ENCODE assay signal across 9 cellular contexts in the genomic region with DNA sequence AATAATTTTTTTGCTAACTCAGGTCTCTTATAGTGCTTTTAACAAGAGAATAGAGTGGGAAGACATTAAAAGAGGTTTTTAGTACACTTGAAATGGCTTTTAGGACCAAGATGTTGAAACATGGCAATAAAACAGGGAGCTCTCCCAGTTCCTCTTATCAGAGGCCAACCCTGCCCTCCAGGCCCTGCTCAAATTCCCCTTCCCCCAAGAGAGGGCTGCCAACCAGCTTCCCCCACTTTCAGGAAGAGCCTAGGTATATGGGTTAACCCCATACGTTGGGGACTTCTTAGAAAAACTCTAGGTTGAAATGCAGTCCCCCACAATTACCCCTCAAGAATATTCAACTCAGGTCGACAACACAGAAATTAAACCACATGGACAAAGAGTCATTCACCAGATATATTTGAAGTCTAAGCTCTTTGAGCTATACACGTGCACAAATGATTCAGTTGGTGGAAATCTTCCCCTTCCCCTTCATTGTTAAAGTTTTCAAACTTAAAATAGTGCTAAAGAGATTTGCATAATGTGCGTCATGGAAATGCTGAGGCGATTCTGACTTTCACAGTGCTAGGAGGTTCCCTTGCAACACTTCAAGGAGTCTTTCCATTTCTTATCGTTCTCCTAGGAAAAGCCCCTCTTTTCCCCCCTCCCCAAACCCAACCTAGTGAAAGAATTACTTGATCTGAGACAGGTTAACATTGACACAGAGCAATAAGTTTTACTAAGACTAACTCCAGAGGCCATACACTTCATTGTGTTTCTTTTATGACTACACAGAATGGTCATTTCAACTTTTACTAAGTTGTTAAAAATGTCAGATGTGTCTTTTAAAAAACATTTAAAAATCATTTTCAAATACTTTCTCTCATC. TPM values are rescaled to one million over a fixed set of nuclear protein-coding genes. Genes with fewer than 3 reads are reported as not detected.
DNase-seq lines count a peak whose midpoint lies in the region; ATAC-seq and TF ChIP-seq lines count a peak whose summit lies in the region.
"Had no signal": no experiment of that assay in that cellular context is flagged by ENCODE, and none has a peak within 500 bp of the region (broad histone marks: within the 10 kb centered on the region; RNA-seq: fewer than 3 reads in every experiment).

No MANE protein-coding gene starts in this region.

- H3K4me3 Mint-ChIP-seq in endothelial cell (ENCODE audit: unreplicated experiment), result no peak overlapping the region
- H3K4me3 Mint-ChIP-seq: nephron progenitor cell had no signal

- H3K79me2 ChIP-seq in OCI-LY1 (ENCODE audit: insufficient read depth, low read length), result no peaks in the 10 kb centered on the region

- TF ChIP-seq CTCF in C4-2B (conservative IDR thresholded peaks at IDR 0.05) (0 out of 2 replicates have a peak, but pooled peaks have one; percentile 35), OCI-LY1 (IDR thresholded peaks at IDR 0.05; ENCODE audit: low read length) (no peak), endothelial cell (IDR thresholded peaks at IDR 0.05; ENCODE audit: unreplicated experiment) (no peak)

- no peaks in the 10 kb centered on the region for H3K4me1 Mint-ChIP-seq in endothelial cell (ENCODE audit: unreplicated experiment)

- H3K9me3 Mint-ChIP-seq in endothelial cell (ENCODE audit: unreplicated experiment), result no peaks in the 10 kb centered on the region
- H3K9me3 Mint-ChIP-seq: nephron progenitor cell had no signal

- no peaks in the 10 kb centered on the region for H3K27me3 Mint-ChIP-seq in endothelial cell (ENCODE audit: unreplicated experiment)

- H3K9ac ChIP-seq in OCI-LY1 (ENCODE audit: low read length), result no peak overlapping the region

- H3K27ac ChIP-seq in C4-2B (no peak overlapping the region), OCI-LY1 (ENCODE audit: low read depth, low read length, poor library complexity, severe bottlenecking) (peak overlapping the region; percentile 74)

- no peaks in the 10 kb centered on the region for H3K9me3 ChIP-seq in OCI-LY1 (ENCODE audit: low read length)

- no peak overlapping the region for H3K4me3 ChIP-seq in OCI-LY1 (ENCODE audit: low read depth, low read length, poor library complexity, severe bottlenecking)

- no peaks in the 10 kb centered on the region for H3F3A ChIP-seq in OCI-LY1 (ENCODE audit: insufficient read depth, low read length)

- ATAC-seq in GM19023 (IDR thresholded peaks at IDR 0.05; ENCODE audit: unreplicated experiment), result peak; percentile 63
- ATAC-seq in HG02943 (IDR thresholded peaks at IDR 0.05; ENCODE audit: low read depth, unreplicated experiment), result peak; percentile 65

- peak overlapping the region; percentile 20; the same call in 1 of the 2 replicates for H3K4me2 ChIP-seq in OCI-LY1 (ENCODE audit: low read length)

- no peaks in the 10 kb centered on the region for H4K20me1 ChIP-seq in OCI-LY1 (ENCODE audit: insufficient read depth, low read length)

- peaks cover 29% of the 10 kb centered on the region for H3K4me1 ChIP-seq in OCI-LY1 (ENCODE audit: insufficient read depth, low read length, severe bottlenecking)

- no peaks in the 10 kb centered on the region for H3K36me3 ChIP-seq in OCI-LY1 (ENCODE audit: insufficient read depth, low read length)

- 0 out of 2 replicates have a peak overlapping the region, but pooled peaks have one; percentile 25 for H2AFZ ChIP-seq in OCI-LY1 (ENCODE audit: low read length)

- no peaks in the 10 kb centered on the region for H3K9me2 ChIP-seq in OCI-LY1 (ENCODE audit: low read depth, low read length)

- no peaks in the 10 kb centered on the region for H3K27me3 ChIP-seq in OCI-LY1 (ENCODE audit: insufficient read depth, low read length)

- no peak for DNase-seq in endothelial cell (ENCODE audit: low spot score)
- DNase-seq in NCI-H524 (lab: John Stamatoyannopoulos, UW), result no peak
- DNase-seq in NCI-H748 treated with DMSO at 0.1 percent for 48 hours (lab: John Stamatoyannopoulos, UW), result no peak
- DNase-seq in NCI-H2081 (lab: John Stamatoyannopoulos, UW), result no peak
- DNase-seq: nephron progenitor cell had no signal

- H3K27ac Mint-ChIP-seq in endothelial cell (ENCODE audit: unreplicated experiment), result no peak overlapping the region
- H3K27ac Mint-ChIP-seq: nephron progenitor cell had no signal

- H3K36me3 Mint-ChIP-seq in endothelial cell (ENCODE audit: low read depth, unreplicated experiment), result no peaks in the 10 kb centered on the region

RNA-seq across cellular contexts. Expression of gene ENPP5, which starts 49.8 kb away (rescaled TPM):
- total RNA-seq in endothelial cell (ENCODE audit: unreplicated experiment), result 4.8 TPM
